ENCODE assay signal across 8 cellular contexts in the genomic region with DNA sequence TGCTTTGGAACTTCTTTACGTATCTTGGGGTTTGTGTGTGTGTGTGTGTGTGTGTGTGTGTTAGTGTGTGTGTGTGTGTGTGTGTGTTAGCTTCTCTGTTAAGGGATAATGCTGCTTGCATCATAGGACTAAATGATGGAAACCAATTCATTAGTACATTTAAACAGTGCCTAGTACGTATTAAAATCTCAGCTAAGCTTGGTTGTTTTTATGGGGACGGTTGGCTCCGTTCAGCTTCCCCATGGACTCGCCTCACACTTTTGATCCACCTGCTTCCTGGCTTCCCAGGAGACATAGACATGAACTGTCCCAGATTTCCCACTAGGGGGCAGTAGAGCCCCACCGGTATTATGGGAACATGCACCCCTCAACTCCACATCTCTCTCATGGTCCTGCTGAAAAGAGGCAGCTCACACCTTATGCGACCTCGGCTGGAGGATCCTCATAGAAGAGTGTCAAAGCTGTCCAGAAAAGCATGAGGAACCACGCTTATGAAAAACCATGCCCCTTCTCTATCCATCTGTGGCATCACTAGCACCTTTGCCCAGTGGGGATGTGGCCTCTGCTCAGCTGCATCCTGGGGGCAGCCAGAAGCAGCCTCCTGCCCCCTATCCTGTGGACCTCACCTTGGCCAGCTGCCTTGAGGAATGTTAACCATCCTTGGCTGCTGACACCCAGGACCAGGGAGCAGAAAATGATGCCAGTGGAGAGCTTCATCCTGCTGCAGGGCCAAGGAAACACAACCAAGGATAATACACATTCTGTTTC. TPM values are rescaled to one million over a fixed set of nuclear protein-coding genes. Genes with fewer than 3 reads are reported as not detected.
DNase-seq lines count a peak whose midpoint lies in the region; ATAC-seq and TF ChIP-seq lines count a peak whose summit lies in the region.

No MANE protein-coding gene starts in this region.

- TF ChIP-seq CTCF in AG09309 (IDR thresholded peaks at IDR 0.05; ENCODE audit: control insufficient read depth, insufficient read depth, low read depth, low read length, missing control alignments) (peak; percentile 90), chondrocyte (IDR thresholded peaks at IDR 0.05) (peak; percentile 91), right lobe of liver (IDR thresholded peaks at IDR 0.05) (peak; percentile 79 to 92 (median 90))

- no peaks in the 10 kb centered on the region for H3K9me3 Mint-ChIP-seq in chondrocyte (ENCODE audit: low read depth)

- no peak overlapping the region for H3K27ac ChIP-seq in right lobe of liver

- H3K4me3 ChIP-seq in AG09309 (ENCODE audit: control insufficient read depth, low read depth, low read length) (no peak overlapping the region), right lobe of liver (no peak overlapping the region)

- no peaks in the 10 kb centered on the region for H3K9me3 ChIP-seq in right lobe of liver

- intact Hi-C loops in right lobe of liver (cut with DNase I) = loop anchor here in 1 of 2 donors (5.0 kb wide), 1 partner anchor 617 kb away; no protein-coding TSS in a partner anchor

- ATAC-seq in GM18858 (IDR thresholded peaks at IDR 0.05; ENCODE audit: unreplicated experiment) (peak; percentile 73), HG03280 (IDR thresholded peaks at IDR 0.05; ENCODE audit: unreplicated experiment) (peak; percentile 87), right lobe of liver (peak; percentile 95 to 98 (median 95))

- no peak overlapping the region for H3K27ac Mint-ChIP-seq in chondrocyte (ENCODE audit: unreplicated experiment)

- no peaks in the 10 kb centered on the region for H3K4me1 Mint-ChIP-seq in chondrocyte (ENCODE audit: low read depth)

- WGBS in right lobe of liver (ENCODE audit: insufficient coverage, low coverage, low lambda C conversion rate, missing lambda C conversion rate) = 0% methylated on average over 6 of the region's 9 CpGs

- H3K27me3 Mint-ChIP-seq in chondrocyte (ENCODE audit: low read depth) = peaks cover 47% of the 10 kb centered on the region

- no peak overlapping the region for H3K4me3 Mint-ChIP-seq in chondrocyte (ENCODE audit: unreplicated experiment)

- no peaks in the 10 kb centered on the region for H3K36me3 ChIP-seq in right lobe of liver

- no peak for TF ChIP-seq POLR2A in right lobe of liver (IDR thresholded peaks at IDR 0.05)

- no peaks in the 10 kb centered on the region for H3K4me1 ChIP-seq in right lobe of liver

- no peaks in the 10 kb centered on the region for H3K36me3 Mint-ChIP-seq in chondrocyte (ENCODE audit: low read depth)

- peak; percentile 3 for DNase-seq in AG09309 (ENCODE audit: low read depth)
- DNase-seq in NCI-H345 (lab: John Stamatoyannopoulos, UW) = peak; percentile 77
- DNase-seq in activated CD4-positive, alpha-beta T cell treated with anti-CD3 and anti-CD28 coated beads for 1 hour = peak; percentile 45
- no peak for DNase-seq in chondrocyte (ENCODE audit: low spot score)
- DNase-seq in right lobe of liver = peak in 2 of 3 donors; percentile 43 to 70
- DNase-seq in stimulated activated CD4-positive, alpha-beta T cell treated with anti-CD3 and anti-CD28 coated beads, TNF-alpha, amount 100 ng/mL, for 48 hours (ENCODE audit: low read depth in 3 of 3) = peak; percentile 33 to 44 (median 36)

- no peaks in the 10 kb centered on the region for H3K27me3 ChIP-seq in right lobe of liver

RNA-seq across cellular contexts. Expression of a gene that starts 9.7 kb away (rescaled TPM):
- total RNA-seq in chondrocyte (12.1 to 13.2 TPM (median 12.2 TPM) in 3 replicates), right lobe of liver (1 to 10 TPM; 4.2 to 6.8 (median 5.6) TPM)

RNA-seq across cellular contexts. Expression of a gene that starts 16.8 kb away (rescaled TPM):
- total RNA-seq in chondrocyte (not detected in 3 replicates), right lobe of liver (under 1 TPM in 1 of 6 experiments, not detected in 5; 0.16 TPM)

RNA-seq across cellular contexts. Expression of a gene that starts 57.1 kb away (rescaled TPM):
- total RNA-seq in chondrocyte (not detected in 3 replicates), right lobe of liver (not detected)
